In the genomic region with DNA sequence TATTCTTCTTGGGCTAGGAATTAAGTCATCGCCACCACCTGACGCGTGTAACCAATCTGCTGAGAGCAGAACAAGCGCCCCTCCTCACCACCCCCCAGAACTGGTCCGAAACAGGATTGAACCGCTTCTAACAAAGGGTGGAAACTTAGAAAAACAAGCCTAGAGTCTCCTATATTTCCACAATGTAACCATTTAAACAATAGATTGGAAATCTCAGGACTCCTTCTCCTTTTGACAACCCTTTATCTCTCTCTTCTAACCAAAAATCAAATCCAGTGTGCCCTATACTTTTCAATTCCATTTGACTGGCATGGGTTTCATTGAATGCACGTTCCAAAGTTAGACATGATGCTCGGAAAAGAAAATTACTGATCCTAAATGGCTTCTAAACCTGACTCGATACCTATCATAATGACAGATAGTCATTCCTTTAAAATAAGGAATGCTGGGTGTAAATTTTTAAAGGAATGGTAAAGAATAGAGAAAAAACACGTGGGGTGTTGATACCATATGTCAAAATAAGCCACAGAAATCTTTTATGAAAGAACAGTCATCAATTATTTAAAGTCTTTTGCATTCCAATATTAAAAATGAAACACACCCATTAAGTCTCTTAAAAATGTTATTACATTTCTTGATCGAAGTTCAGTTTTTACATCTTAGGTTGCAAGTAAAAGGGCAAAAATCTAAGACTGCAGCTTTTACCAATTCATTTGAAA, we compare ENCODE assay signal across 1 cellular context.
TF ChIP-seq lines count a peak whose summit lies in the region.

No MANE protein-coding gene starts in this region.

TF ChIP-seq in GM12878, 131 proteins besides CTCF, POLR2A, EP300 and RAD21:
- TF ChIP-seq, protein P1, sequence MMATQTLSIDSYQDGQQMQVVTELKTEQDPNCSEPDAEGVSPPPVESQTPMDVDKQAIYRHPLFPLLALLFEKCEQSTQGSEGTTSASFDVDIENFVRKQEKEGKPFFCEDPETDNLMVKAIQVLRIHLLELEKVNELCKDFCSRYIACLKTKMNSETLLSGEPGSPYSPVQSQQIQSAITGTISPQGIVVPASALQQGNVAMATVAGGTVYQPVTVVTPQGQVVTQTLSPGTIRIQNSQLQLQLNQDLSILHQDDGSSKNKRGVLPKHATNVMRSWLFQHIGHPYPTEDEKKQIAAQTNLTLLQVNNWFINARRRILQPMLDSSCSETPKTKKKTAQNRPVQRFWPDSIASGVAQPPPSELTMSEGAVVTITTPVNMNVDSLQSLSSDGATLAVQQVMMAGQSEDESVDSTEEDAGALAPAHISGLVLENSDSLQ (IDR thresholded peaks at IDR 0.05) = peak; percentile 56
- no peak for TF ChIP-seq SRF (IDR thresholded peaks at IDR 0.05; ENCODE audit: low read depth in 2 of 2, low read length in 2 of 2)
- 0 out of 2 replicates have a peak, but pooled peaks have one; percentile 3 for TF ChIP-seq FOXM1 (IDR thresholded peaks at IDR 0.05; ENCODE audit: low read depth, low read length)
- TF ChIP-seq, protein P2, sequence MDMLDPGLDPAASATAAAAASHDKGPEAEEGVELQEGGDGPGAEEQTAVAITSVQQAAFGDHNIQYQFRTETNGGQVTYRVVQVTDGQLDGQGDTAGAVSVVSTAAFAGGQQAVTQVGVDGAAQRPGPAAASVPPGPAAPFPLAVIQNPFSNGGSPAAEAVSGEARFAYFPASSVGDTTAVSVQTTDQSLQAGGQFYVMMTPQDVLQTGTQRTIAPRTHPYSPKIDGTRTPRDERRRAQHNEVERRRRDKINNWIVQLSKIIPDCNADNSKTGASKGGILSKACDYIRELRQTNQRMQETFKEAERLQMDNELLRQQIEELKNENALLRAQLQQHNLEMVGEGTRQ (IDR thresholded peaks at IDR 0.05; ENCODE audit: borderline replicate concordance, low read depth, low read length) = peak; percentile 83
- peak; percentile 58 for TF ChIP-seq SMAD1 (IDR thresholded peaks at IDR 0.05; ENCODE audit: low read depth, partially characterized antibody)
- peak; percentile 47 for TF ChIP-seq NBN (IDR thresholded peaks at IDR 0.05)
- TF ChIP-seq, protein P3, sequence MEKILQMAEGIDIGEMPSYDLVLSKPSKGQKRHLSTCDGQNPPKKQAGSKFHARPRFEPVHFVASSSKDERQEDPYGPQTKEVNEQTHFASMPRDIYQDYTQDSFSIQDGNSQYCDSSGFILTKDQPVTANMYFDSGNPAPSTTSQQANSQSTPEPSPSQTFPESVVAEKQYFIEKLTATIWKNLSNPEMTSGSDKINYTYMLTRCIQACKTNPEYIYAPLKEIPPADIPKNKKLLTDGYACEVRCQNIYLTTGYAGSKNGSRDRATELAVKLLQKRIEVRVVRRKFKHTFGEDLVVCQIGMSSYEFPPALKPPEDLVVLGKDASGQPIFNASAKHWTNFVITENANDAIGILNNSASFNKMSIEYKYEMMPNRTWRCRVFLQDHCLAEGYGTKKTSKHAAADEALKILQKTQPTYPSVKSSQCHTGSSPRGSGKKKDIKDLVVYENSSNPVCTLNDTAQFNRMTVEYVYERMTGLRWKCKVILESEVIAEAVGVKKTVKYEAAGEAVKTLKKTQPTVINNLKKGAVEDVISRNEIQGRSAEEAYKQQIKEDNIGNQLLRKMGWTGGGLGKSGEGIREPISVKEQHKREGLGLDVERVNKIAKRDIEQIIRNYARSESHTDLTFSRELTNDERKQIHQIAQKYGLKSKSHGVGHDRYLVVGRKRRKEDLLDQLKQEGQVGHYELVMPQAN (conservative IDR thresholded peaks at IDR 0.05) = peak; percentile 36; the same call in 1 of the 2 replicates
- peak; percentile 57 for TF ChIP-seq BACH1 (IDR thresholded peaks at IDR 0.05; ENCODE audit: borderline replicate concordance)
- peak; percentile 95 for TF ChIP-seq RAD51 (IDR thresholded peaks at IDR 0.05)
- TF ChIP-seq, protein P4, sequence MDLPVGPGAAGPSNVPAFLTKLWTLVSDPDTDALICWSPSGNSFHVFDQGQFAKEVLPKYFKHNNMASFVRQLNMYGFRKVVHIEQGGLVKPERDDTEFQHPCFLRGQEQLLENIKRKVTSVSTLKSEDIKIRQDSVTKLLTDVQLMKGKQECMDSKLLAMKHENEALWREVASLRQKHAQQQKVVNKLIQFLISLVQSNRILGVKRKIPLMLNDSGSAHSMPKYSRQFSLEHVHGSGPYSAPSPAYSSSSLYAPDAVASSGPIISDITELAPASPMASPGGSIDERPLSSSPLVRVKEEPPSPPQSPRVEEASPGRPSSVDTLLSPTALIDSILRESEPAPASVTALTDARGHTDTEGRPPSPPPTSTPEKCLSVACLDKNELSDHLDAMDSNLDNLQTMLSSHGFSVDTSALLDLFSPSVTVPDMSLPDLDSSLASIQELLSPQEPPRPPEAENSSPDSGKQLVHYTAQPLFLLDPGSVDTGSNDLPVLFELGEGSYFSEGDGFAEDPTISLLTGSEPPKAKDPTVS (IDR thresholded peaks at IDR 0.05; ENCODE audit: low read depth, low read length) = no peak
- TF ChIP-seq TAF1 (IDR thresholded peaks at IDR 0.05; ENCODE audit: borderline replicate concordance, low read depth, low read length) = peak; percentile 54; the same call in 1 of the 2 replicates
- peak; percentile 63 for TF ChIP-seq MEF2B (IDR thresholded peaks at IDR 0.05; ENCODE audit: partially characterized antibody, poor library complexity, severe bottlenecking)
- TF ChIP-seq, protein P5, sequence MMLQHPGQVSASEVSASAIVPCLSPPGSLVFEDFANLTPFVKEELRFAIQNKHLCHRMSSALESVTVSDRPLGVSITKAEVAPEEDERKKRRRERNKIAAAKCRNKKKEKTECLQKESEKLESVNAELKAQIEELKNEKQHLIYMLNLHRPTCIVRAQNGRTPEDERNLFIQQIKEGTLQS (IDR thresholded peaks at IDR 0.05; ENCODE audit: borderline replicate concordance, extremely low read depth, low read depth, low read length) = peak; percentile 41; the same call in 1 of the 2 replicates
- TF ChIP-seq, protein P6, sequence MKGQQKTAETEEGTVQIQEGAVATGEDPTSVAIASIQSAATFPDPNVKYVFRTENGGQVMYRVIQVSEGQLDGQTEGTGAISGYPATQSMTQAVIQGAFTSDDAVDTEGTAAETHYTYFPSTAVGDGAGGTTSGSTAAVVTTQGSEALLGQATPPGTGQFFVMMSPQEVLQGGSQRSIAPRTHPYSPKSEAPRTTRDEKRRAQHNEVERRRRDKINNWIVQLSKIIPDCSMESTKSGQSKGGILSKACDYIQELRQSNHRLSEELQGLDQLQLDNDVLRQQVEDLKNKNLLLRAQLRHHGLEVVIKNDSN (IDR thresholded peaks at IDR 0.05; ENCODE audit: borderline replicate concordance, extremely low read length, insufficient read depth, low read depth, low read length) = peak; percentile 75
- TF ChIP-seq, protein P7, sequence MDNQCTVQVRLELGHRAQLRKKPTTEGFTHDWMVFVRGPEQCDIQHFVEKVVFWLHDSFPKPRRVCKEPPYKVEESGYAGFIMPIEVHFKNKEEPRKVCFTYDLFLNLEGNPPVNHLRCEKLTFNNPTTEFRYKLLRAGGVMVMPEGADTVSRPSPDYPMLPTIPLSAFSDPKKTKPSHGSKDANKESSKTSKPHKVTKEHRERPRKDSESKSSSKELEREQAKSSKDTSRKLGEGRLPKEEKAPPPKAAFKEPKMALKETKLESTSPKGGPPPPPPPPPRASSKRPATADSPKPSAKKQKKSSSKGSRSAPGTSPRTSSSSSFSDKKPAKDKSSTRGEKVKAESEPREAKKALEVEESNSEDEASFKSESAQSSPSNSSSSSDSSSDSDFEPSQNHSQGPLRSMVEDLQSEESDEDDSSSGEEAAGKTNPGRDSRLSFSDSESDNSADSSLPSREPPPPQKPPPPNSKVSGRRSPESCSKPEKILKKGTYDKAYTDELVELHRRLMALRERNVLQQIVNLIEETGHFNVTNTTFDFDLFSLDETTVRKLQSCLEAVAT (IDR thresholded peaks at IDR 0.05) = peak; percentile 12; the same call in 1 of the 2 replicates
- TF ChIP-seq RELA (IDR thresholded peaks at IDR 0.05; ENCODE audit: borderline replicate concordance, partially characterized antibody) = no peak
- no peak; the same call in 1 of the 2 replicates for TF ChIP-seq POLR2AphosphoS2 (IDR thresholded peaks at IDR 0.05; ENCODE audit: low read depth, low read length)
- no peak for TF ChIP-seq JUND (IDR thresholded peaks at IDR 0.05; ENCODE audit: low read depth, low read length)
- TF ChIP-seq BHLHE40 (IDR thresholded peaks at IDR 0.05; ENCODE audit: borderline replicate concordance in 1 of 2, low read depth in 2 of 2, low read length in 1 of 2) = peak in 1 of 2 experiments; percentile 16; a peak in 2 of 4 replicates
- TF ChIP-seq PAX8 (IDR thresholded peaks at IDR 0.05) = 0 out of 2 replicates have a peak, but pooled peaks have one; percentile 17
- no peak for TF ChIP-seq MTA2 (IDR thresholded peaks at IDR 0.05; ENCODE audit: low read depth)
- TF ChIP-seq ATF7 (IDR thresholded peaks at IDR 0.05; ENCODE audit: low read depth) = peak; percentile 6
- peak; percentile 50; the same call in 2 of the 3 replicates for TF ChIP-seq POU2F2 (IDR thresholded peaks at IDR 0.05; ENCODE audit: borderline replicate concordance, low read depth, low read length)
